23 cellular contexts compared by ENCODE assay signal in genomic region chr7:102295346-102296178, GRCh38. TPM values are rescaled to one million over a fixed set of nuclear protein-coding genes. Genes with fewer than 3 reads are reported as not detected.
DNase-seq lines count a peak whose midpoint lies in the region; ATAC-seq, FAIRE-seq and TF ChIP-seq lines count a peak whose summit lies in the region.
"Had no signal": no experiment of that assay in that cellular context is flagged by ENCODE, and none has a peak within 500 bp of the region (broad histone marks: within the 10 kb centered on the region; RNA-seq: fewer than 3 reads in every experiment).

No MANE protein-coding gene starts in this region.

- H2BK120ac ChIP-seq in H1 (replicated peaks; ENCODE audit: low read depth, low read length): no peak overlapping the region
- H2BK120ac ChIP-seq in trophoblast cell (ENCODE audit: insufficient read depth, low read length, poor library complexity): peak overlapping the region; percentile 23

- no peak for TF ChIP-seq POLR2A in H1 (IDR thresholded peaks at IDR 0.05; ENCODE audit: control extremely low read depth in 1 of 2, low read depth in 2 of 2, low read length in 2 of 2)

- H4K8ac ChIP-seq in H1 (ENCODE audit: extremely low read depth, insufficient read depth, low read length): no peak overlapping the region
- no peak overlapping the region for H4K8ac ChIP-seq in trophoblast cell (ENCODE audit: low read depth, low read length)

- CTCF ChIA-PET in H1 (lab: Charles Lee; ENCODE audit: partially characterized antibody): interaction anchor here (0.8 to 2.5 kb wide), 6 partner anchors 10 to 59 kb away, joined by 3 to 9 read pairs (median 4); no protein-coding TSS in a partner anchor

- no peak overlapping the region for H2BK20ac ChIP-seq in H1 (ENCODE audit: low read length)

- H2BK12ac ChIP-seq in H1 (ENCODE audit: low read depth, low read length) (no peak overlapping the region), trophoblast cell (ENCODE audit: low read length) (no peak overlapping the region)

- DNase-seq in Karpas-422 (no peak), H1 (ENCODE audit: low read depth in 1 of 2, low spot score in 2 of 2) (no peak), trophoblast cell (no peak), HCEC 1CT (no peak), NCI-H2196 treated with DMSO at 0.1 percent for 48 hours (lab: John Stamatoyannopoulos, UW; ENCODE audit: unreplicated experiment) (no peak)
- DNase-seq: activated CD4-positive, alpha-beta T cell treated with anti-CD3 and anti-CD28 coated beads, Interleukin-2, amount 10 ng/mL, durations not matched to agents 24 days and 14 days; activated CD8-positive, alpha-beta memory T cell treated with anti-CD3 and anti-CD28 coated beads, Interleukin-2, amount 10 ng/mL, durations not matched to agents 7 days and 5 days; aorta; caudate nucleus; NCI-H1694 treated with DMSO at 0.1 percent for 48 hours; PC-3; Right ventricle myocardium superior; stimulated activated CD4-positive, alpha-beta T cell treated with anti-CD3 and anti-CD28 coated beads, Interleukin-4, amount 100 ng/mL, for 4 hours; stomach; T-helper 1 cell; upper lobe of left lung had no signal

- WGBS in H1 (ENCODE audit: extremely low coverage in 1 of 2, insufficient coverage in 1 of 2, insufficient read length in 1 of 2, insufficient replicate concordance in 2 of 2, low coverage in 1 of 2, low lambda C conversion rate in 2 of 2, missing lambda C conversion rate in 1 of 2), 2 experiments: 90% methylated on average over 12 of the region's 12 CpGs; no CpG with 5 or more reads in 1 of the 2 experiments
- WGBS in trophoblast cell (ENCODE audit: extremely low coverage, insufficient coverage, insufficient read length): no CpG with 5 or more reads among the region's 12 CpGs

- no peak overlapping the region for H4K12ac ChIP-seq in trophoblast cell (ENCODE audit: low read depth, low read length)

- H3K27me3 ChIP-seq in BLaER1 (no peaks in the 10 kb centered on the region), Karpas-422 (ENCODE audit: low read length) (no peaks in the 10 kb centered on the region), H1 (replicated peaks in 1 of 4; ENCODE audit: control insufficient read depth in 3 of 4, extremely low read depth in 1 of 4, insufficient read depth in 3 of 4, low read length in 3 of 4) (peaks cover 0 to 5% (median 4%) of the 10 kb centered on the region in 4 experiments; a peak in 5 of 7 replicates), trophoblast cell (ENCODE audit: insufficient read depth, low read length) (no peaks in the 10 kb centered on the region)
- H3K27me3 ChIP-seq: upper lobe of left lung had no signal

- no peak overlapping the region for H3K4ac ChIP-seq in H1 (replicated peaks; ENCODE audit: insufficient read length, low read depth, low read length)
- H3K4ac ChIP-seq in trophoblast cell (ENCODE audit: low read depth, low read length): no peak overlapping the region

- H3K9me2 ChIP-seq in Karpas-422 (replicated peaks; ENCODE audit: insufficient read depth, low read length): no peaks in the 10 kb centered on the region

- no peak overlapping the region for H4K91ac ChIP-seq in H1 (replicated peaks; ENCODE audit: insufficient read length, low read length)
- peak overlapping the region; percentile 82 for H4K91ac ChIP-seq in trophoblast cell (ENCODE audit: low read depth, low read length)

- H3K27ac ChIP-seq in BLaER1 (peak overlapping the region; percentile 56), Karpas-422 (ENCODE audit: low read length) (peak overlapping the region; percentile 100), H1 (ENCODE audit: low read depth, low read length) (no peak overlapping the region), trophoblast cell (ENCODE audit: low read depth, low read length) (peak overlapping the region; percentile 54)
- H3K27ac ChIP-seq: epithelial cell of prostate, neutrophil, stomach, upper lobe of left lung had no signal

- no peak overlapping the region for H2AK5ac ChIP-seq in H1 (ENCODE audit: low read depth, low read length)
- no peak overlapping the region for H2AK5ac ChIP-seq in trophoblast cell (ENCODE audit: low read length)

- H3K4me2 ChIP-seq in BLaER1 (peak overlapping the region; percentile 70), Karpas-422 (ENCODE audit: low read depth, low read length, poor library complexity, severe bottlenecking) (no peak overlapping the region), H1 (ENCODE audit: insufficient read depth in 1 of 2, low read depth in 2 of 2, low read length in 2 of 2) (no peak overlapping the region), trophoblast cell (ENCODE audit: low read length) (no peak overlapping the region)

- H3K79me1 ChIP-seq in H1 (ENCODE audit: low read depth, low read length) (no peaks in the 10 kb centered on the region; the same call in 1 of the 2 replicates), trophoblast cell (ENCODE audit: low read length) (peaks cover 17% of the 10 kb centered on the region)

- peaks cover 2% of the 10 kb centered on the region; the same call in 1 of the 2 replicates for H3K23me2 ChIP-seq in H1 (ENCODE audit: low read depth, low read length)

- no peak for TF ChIP-seq EP300 in H1 (IDR thresholded peaks at IDR 0.05; ENCODE audit: borderline replicate concordance in 1 of 2, low read depth in 2 of 2, low read length in 2 of 2)

- no peak for TF ChIP-seq CTCF in H1 (IDR thresholded peaks at IDR 0.05; ENCODE audit: control extremely low read depth in 1 of 3, insufficient read depth in 1 of 3, low read depth in 1 of 3, low read length in 3 of 3)

- H2BK15ac ChIP-seq in H1 (ENCODE audit: low read length): no peak overlapping the region

- H4K5ac ChIP-seq in H1 (ENCODE audit: insufficient read length, low read depth, low read length): no peak overlapping the region

- ATAC-seq in GM19452 (IDR thresholded peaks at IDR 0.05; ENCODE audit: unreplicated experiment) (no peak), HG02973 (IDR thresholded peaks at IDR 0.05; ENCODE audit: unreplicated experiment) (no peak)
- ATAC-seq: activated CD8-positive, alpha-beta memory T cell treated with anti-CD3 and anti-CD28 coated beads, Interleukin-2, amount 10 ng/mL, durations not matched to agents 7 days and 5 days; left lobe of liver; PC-3 had no signal

- no peak for FAIRE-seq in H1 (lab: Jason Lieb, UNC)
- FAIRE-seq: H54 had no signal

- H3K36me3 ChIP-seq in BLaER1 (peaks cover 28% of the 10 kb centered on the region), Karpas-422 (ENCODE audit: insufficient read depth, low read length) (peaks cover 16% of the 10 kb centered on the region; the same call in 1 of the 2 replicates), H1 (ENCODE audit: control insufficient read depth in 2 of 4, insufficient read depth in 4 of 4, low read length in 3 of 4) (no peaks in the 10 kb centered on the region; a peak in 1 of 8 replicates), trophoblast cell (ENCODE audit: control insufficient read depth in 1 of 2, insufficient read depth in 2 of 2, low read length in 2 of 2) (peaks cover 2 to 5% of the 10 kb centered on the region in 2 experiments)
- H3K36me3 ChIP-seq: neutrophil, stomach, upper lobe of left lung had no signal

- POLR2A ChIA-PET in H1 (lab: Charles Lee; ENCODE audit: partially characterized antibody): interaction anchor here (1.4 to 1.6 kb wide), 3 partner anchors 8 to 100 kb away, joined by 4 to 5 read pairs (median 5); no protein-coding TSS in a partner anchor

- no peak overlapping the region for H3K23ac ChIP-seq in H1 (ENCODE audit: insufficient read length)
- H3K23ac ChIP-seq in trophoblast cell (ENCODE audit: low read length): no peak overlapping the region

- H3K79me2 ChIP-seq in Karpas-422 (ENCODE audit: low read length): peaks cover 75% of the 10 kb centered on the region
- H3K79me2 ChIP-seq in H1 (ENCODE audit: control insufficient read depth in 1 of 2, insufficient read depth in 2 of 2, low read length in 2 of 2): 0 out of 4 replicates have a peak, but pooled peaks cover 0 to 2% of the 10 kb centered on the region in 2 experiments
- peaks cover 3% of the 10 kb centered on the region for H3K79me2 ChIP-seq in trophoblast cell (ENCODE audit: control insufficient read depth, insufficient read depth, low read length, poor library complexity)

- H3K56ac ChIP-seq in H1 (replicated peaks; ENCODE audit: insufficient read length, low read depth, low read length): no peak overlapping the region

- H3K9ac ChIP-seq in BLaER1 (peak overlapping the region; percentile 19; the same call in 1 of the 2 replicates), Karpas-422 (ENCODE audit: low read length) (peak overlapping the region; percentile 78; the same call in 1 of the 2 replicates), H1 (replicated peaks in 1 of 4; ENCODE audit: extremely low read depth in 1 of 4, low read depth in 3 of 4, low read length in 3 of 4) (no peak overlapping the region), trophoblast cell (ENCODE audit: low read length) (no peak overlapping the region)

- H2BK5ac ChIP-seq in H1 (ENCODE audit: low read depth, low read length) (0 out of 2 replicates have a peak overlapping the region, but pooled peaks have one; percentile 3), trophoblast cell (ENCODE audit: low read depth, low read length, poor library complexity) (peak overlapping the region; percentile 19)

- peaks cover 73% of the 10 kb centered on the region for H4K20me1 ChIP-seq in BLaER1
- peaks cover 12% of the 10 kb centered on the region; the same call in 1 of the 2 replicates for H4K20me1 ChIP-seq in Karpas-422 (ENCODE audit: insufficient read depth, low read depth, low read length)
- peaks cover 8 to 20% of the 10 kb centered on the region in 2 experiments for H4K20me1 ChIP-seq in H1 (replicated peaks in 1 of 2; ENCODE audit: control insufficient read depth in 1 of 2, insufficient read depth in 2 of 2, low read length in 2 of 2)

- H2AFZ ChIP-seq in Karpas-422 (ENCODE audit: low read length): no peak overlapping the region
- no peak overlapping the region for H2AFZ ChIP-seq in H1 (ENCODE audit: low read length)
- H2AFZ ChIP-seq in trophoblast cell (ENCODE audit: insufficient read depth, low read length, poor library complexity): no peak overlapping the region

- H3K18ac ChIP-seq in H1 (ENCODE audit: extremely low read depth, low read length) (no peak overlapping the region), trophoblast cell (ENCODE audit: low read length) (no peak overlapping the region)

- H3K4me1 ChIP-seq in BLaER1 (peaks cover 64% of the 10 kb centered on the region), Karpas-422 (ENCODE audit: low read length) (peaks cover 69% of the 10 kb centered on the region), H1 (replicated peaks in 1 of 4; ENCODE audit: control insufficient read depth in 3 of 4, insufficient read depth in 4 of 4, low read length in 3 of 4) (peaks cover 0 to 22% (median 6%) of the 10 kb centered on the region in 4 experiments; a peak in 6 of 7 replicates), trophoblast cell (ENCODE audit: control insufficient read depth in 1 of 2, insufficient read depth in 2 of 2, low read length in 2 of 2) (peaks cover 19 to 27% of the 10 kb centered on the region in 2 experiments)

- H3K4me3 ChIP-seq in BLaER1 (no peak overlapping the region), Karpas-422 (ENCODE audit: low read length) (no peak overlapping the region), H1 (ENCODE audit: extremely low read depth in 1 of 4, insufficient read depth in 2 of 4, low read depth in 3 of 4, low read length in 4 of 4) (no peak overlapping the region; a peak in 1 of 8 replicates), trophoblast cell (ENCODE audit: low read depth, low read length) (no peak overlapping the region)
- H3K4me3 ChIP-seq: stomach, upper lobe of left lung had no signal

- H3K14ac ChIP-seq in H1 (ENCODE audit: insufficient read length): no peak overlapping the region
- no peak overlapping the region for H3K14ac ChIP-seq in trophoblast cell (ENCODE audit: low read length)

- no peak for TF ChIP-seq RAD21 in H1 (IDR thresholded peaks at IDR 0.05 in 1 of 2, conservative IDR thresholded peaks at IDR 0.05 in 1 of 2; ENCODE audit: low read depth in 2 of 2, low read length in 2 of 2)

- H3K9me3 ChIP-seq in BLaER1 (no peaks in the 10 kb centered on the region), Karpas-422 (ENCODE audit: low read length) (no peaks in the 10 kb centered on the region), H1 (ENCODE audit: insufficient read depth in 2 of 2, low read depth in 1 of 2, low read length in 1 of 2) (no peaks in the 10 kb centered on the region; a peak in 1 of 4 replicates), trophoblast cell (ENCODE audit: insufficient read depth, low read depth, low read length) (no peaks in the 10 kb centered on the region)
- H3K9me3 ChIP-seq: neutrophil, stomach, upper lobe of left lung had no signal

RNA-seq across cellular contexts. Expression of gene SH2B2, which starts 8.9 kb away (rescaled TPM):
- total RNA-seq in Karpas-422 (2014; rRNA removed; shearing (Covaris generic); ENCODE audit: low replicate concordance): 22.4 and 39.2 TPM in 2 replicates
- 17.5 and 18.7 TPM in 2 replicates for total RNA-seq in H1 (2021; fragmentation: NEBNext Ultra II Directional; extraction: Animal tissue kit (Norgen Biotek cat#: 25700))
- 11.5 and 21.0 TPM in 2 replicates for polyA plus RNA-seq in H1 (2011; rRNA removed)
- 11.9 TPM for polyA plus RNA-seq in H1 (2011; cell fraction: cytosol; rRNA removed)
- 13.6 TPM for polyA plus RNA-seq in H1 (2011; cell fraction: nucleus; rRNA removed)
- polyA plus RNA-seq in H1 (2012, experiment 1 of 2): 4.5 to 12.5 TPM (median 10.7 TPM) in 4 replicates
- 6.4 TPM for polyA plus RNA-seq in H1 (2012, experiment 2 of 2)
- polyA plus RNA-seq in H1 (2013, experiment 1 of 2): 6.5 TPM
- polyA plus RNA-seq in H1 (2013, experiment 2 of 2): 7.5 TPM
- polyA minus RNA-seq in H1 (2011; rRNA and poly(A)+ RNA removed): 5.3 and 6.7 TPM in 2 replicates
- polyA minus RNA-seq in H1 (2011; cell fraction: cytosol; rRNA and poly(A)+ RNA removed): 11.3 TPM
- 7.5 TPM for polyA minus RNA-seq in H1 (2011; cell fraction: nucleus; rRNA and poly(A)+ RNA removed)
- polyA plus RNA-seq in trophoblast cell (2013): 64.0 and 68.7 TPM in 2 replicates

Comparison
In these comparisons a context has a peak if more than half of its experiments do, and no peak if none do; other contexts are left out.
1. H3K9ac ChIP-seq: peak in BLaER1 (single experiment) and Karpas-422 (single experiment); none in H1 (0 of 4) and trophoblast cell (single experiment).